In genomic region chr15:74843891-74844299, GRCh38 we compare ENCODE assay signal across 8 cellular contexts. TPM values are rescaled to one million over a fixed set of nuclear protein-coding genes. Genes with fewer than 3 reads are reported as not detected.
DNase-seq lines count a peak whose midpoint lies in the region; FAIRE-seq and TF ChIP-seq lines count a peak whose summit lies in the region.

No MANE protein-coding gene starts in this region.

- TF ChIP-seq CTCF in VCaP (conservative IDR thresholded peaks at IDR 0.05) (no peak), keratinocyte (optimal IDR thresholded peaks at IDR 0.05 in 1 of 3, IDR thresholded peaks at IDR 0.05 in 1 of 3, conservative IDR thresholded peaks at IDR 0.05 in 1 of 3; ENCODE audit: extremely low read depth in 1 of 3, insufficient read depth in 2 of 3, low read length in 3 of 3) (no peak)

- no peaks in the 10 kb centered on the region for H4K20me1 ChIP-seq in keratinocyte (ENCODE audit: control insufficient read depth, extremely low read depth, insufficient read depth, low read length)

- H3K4me1 ChIP-seq in keratinocyte (ENCODE audit: control insufficient read depth, extremely low read depth, insufficient read depth, low read length) = peaks cover 14% of the 10 kb centered on the region

- POLR2A ChIA-PET in activated CD4-positive, alpha-beta T cell treated with anti-CD3 and anti-CD28 coated beads, Interleukin-2, amount 10 ng/mL, durations not matched to agents 7 days and 5 days (lab: Charles Lee) = no interaction called here

- H3K9ac ChIP-seq in keratinocyte (ENCODE audit: control insufficient read depth, extremely low read depth, insufficient read depth, low read length) = peak overlapping the region; percentile 81

- FAIRE-seq in keratinocyte (lab: Jason Lieb, UNC) = no peak

- no peaks in the 10 kb centered on the region for H3K9me3 ChIP-seq in keratinocyte (ENCODE audit: control insufficient read depth, low read depth, low read length)

- H3K4me3 Mint-ChIP-seq in activated CD4-positive, alpha-beta T cell treated with anti-CD3 and anti-CD28 coated beads, Interleukin-2, amount 10 ng/mL, durations not matched to agents 7 days and 5 days = peak overlapping the region; percentile 79

- H3K9me3 Mint-ChIP-seq in activated CD4-positive, alpha-beta T cell treated with anti-CD3 and anti-CD28 coated beads, Interleukin-2, amount 10 ng/mL, durations not matched to agents 7 days and 5 days = no peaks in the 10 kb centered on the region

- no peak overlapping the region for H2AFZ ChIP-seq in keratinocyte (ENCODE audit: control insufficient read depth, low read length)

- H3K36me3 ChIP-seq in keratinocyte (ENCODE audit: control insufficient read depth in 2 of 2, extremely low read depth in 1 of 2, insufficient read depth in 2 of 2, low read length in 2 of 2) = peaks cover 0 to 19% of the 10 kb centered on the region in 2 experiments

- no peak for DNase-seq in activated CD4-positive, alpha-beta T cell treated with anti-CD3 and anti-CD28 coated beads, Interleukin-2, amount 10 ng/mL, durations not matched to agents 7 days and 5 days
- DNase-seq in activated CD4-positive, alpha-beta T cell treated with anti-CD3 and anti-CD28 coated beads for 1 hour = no peak
- DNase-seq in keratinocyte (ENCODE audit: low read depth, low spot score) = no peak
- DNase-seq in substantia nigra (lab: John Stamatoyannopoulos, UW) = no peak
- no peak for DNase-seq in central memory CD4-positive, alpha-beta T cell
- DNase-seq in HK-2 (ENCODE audit: unreplicated experiment) = no peak
- DNase-seq in NCI-H187 treated with DMSO at 0.1 percent for 48 hours (lab: John Stamatoyannopoulos, UW) = no peak

- no peaks in the 10 kb centered on the region for H3K79me2 ChIP-seq in keratinocyte (ENCODE audit: control insufficient read depth, insufficient read depth, low read length)

- dilution Hi-C loops in keratinocyte (cut with MboI; ENCODE audit: extremely low pct_ligation_motif_present, low sequenced_read_pairs) = no loop called here

- CTCF ChIA-PET in activated CD4-positive, alpha-beta T cell treated with anti-CD3 and anti-CD28 coated beads, Interleukin-2, amount 10 ng/mL, durations not matched to agents 7 days and 5 days (lab: Charles Lee) = interaction anchor here (0.6 to 3.3 kb wide), 18 partner anchors 11 to 148 kb away, joined by 3 to 23 read pairs (median 4); partner anchors contain the start of genes EDC3 and FAM219B

- peak overlapping the region; percentile 95 for H3K27ac Mint-ChIP-seq in activated CD4-positive, alpha-beta T cell treated with anti-CD3 and anti-CD28 coated beads, Interleukin-2, amount 10 ng/mL, durations not matched to agents 7 days and 5 days

- H3K4me1 Mint-ChIP-seq in activated CD4-positive, alpha-beta T cell treated with anti-CD3 and anti-CD28 coated beads, Interleukin-2, amount 10 ng/mL, durations not matched to agents 7 days and 5 days = peaks cover 58% of the 10 kb centered on the region

- no peaks in the 10 kb centered on the region for H3K27me3 ChIP-seq in keratinocyte (ENCODE audit: control insufficient read depth, extremely low read depth, insufficient read depth, low read length)

- H3K36me3 Mint-ChIP-seq in activated CD4-positive, alpha-beta T cell treated with anti-CD3 and anti-CD28 coated beads, Interleukin-2, amount 10 ng/mL, durations not matched to agents 7 days and 5 days (ENCODE audit: low read depth) = peaks cover 44% of the 10 kb centered on the region

- peak overlapping the region; percentile 100 for H3K27ac ChIP-seq in VCaP
- no peak overlapping the region for H3K27ac ChIP-seq in keratinocyte (ENCODE audit: control insufficient read depth, insufficient read depth, low read length)
- H3K27ac ChIP-seq in substantia nigra (ENCODE audit: low read depth, low read length, poor library complexity, severe bottlenecking) = peak overlapping the region; percentile 75

- H3K4me3 ChIP-seq in keratinocyte (ENCODE audit: control insufficient read depth in 2 of 3, extremely low read depth in 1 of 3, insufficient read depth in 2 of 3, low read depth in 1 of 3, low read length in 3 of 3) = no peak overlapping the region

- no peaks in the 10 kb centered on the region for H3K27me3 Mint-ChIP-seq in activated CD4-positive, alpha-beta T cell treated with anti-CD3 and anti-CD28 coated beads, Interleukin-2, amount 10 ng/mL, durations not matched to agents 7 days and 5 days

- H3K9me1 ChIP-seq in keratinocyte (ENCODE audit: control insufficient read depth, extremely low read depth, insufficient read depth, low read length) = no peaks in the 10 kb centered on the region

- H3K4me2 ChIP-seq in keratinocyte (ENCODE audit: control insufficient read depth, extremely low read depth, insufficient read depth, low read depth, low read length) = peak overlapping the region; percentile 87

RNA-seq across cellular contexts. Expression of gene ULK3, which starts 0.9 kb away (rescaled TPM):
- 10 to 100 TPM; 56.6 to 66.4 TPM for total RNA-seq in activated CD4-positive, alpha-beta T cell treated with anti-CD3 and anti-CD28 coated beads, Interleukin-2, amount 10 ng/mL, durations not matched to agents 7 days and 5 days
- 12.0 to 26.4 TPM (median 16.5 TPM) in 3 replicates for polyA plus RNA-seq in keratinocyte
- polyA plus RNA-seq in keratinocyte (2011; ENCODE audit: low read depth) = 30.4 TPM
- polyA plus RNA-seq in keratinocyte (2011; cell fraction: cytosol; rRNA removed) = 12.2 and 14.8 TPM in 2 replicates
- 84.1 and 86.4 TPM in 2 replicates for polyA plus RNA-seq in keratinocyte (2011; cell fraction: nucleus; rRNA removed)
- polyA plus RNA-seq in keratinocyte (2012; ENCODE audit: low replicate concordance) = 17.7 and 48.6 TPM in 2 replicates
- 8.8 to 21.0 TPM (median 19.1 TPM) in 3 replicates for polyA minus RNA-seq in keratinocyte
- polyA minus RNA-seq in keratinocyte (2011; cell fraction: cytosol; rRNA and poly(A)+ RNA removed) = 10.6 TPM
- 10.8 and 11.5 TPM in 2 replicates for polyA minus RNA-seq in keratinocyte (2011; cell fraction: nucleus; rRNA and poly(A)+ RNA removed)

RNA-seq across cellular contexts. Expression of gene CPLX3, which starts 17.5 kb away (rescaled TPM):
- total RNA-seq in activated CD4-positive, alpha-beta T cell treated with anti-CD3 and anti-CD28 coated beads, Interleukin-2, amount 10 ng/mL, durations not matched to agents 7 days and 5 days = under 1 TPM; 0.12 to 0.19 TPM
- polyA plus RNA-seq in keratinocyte = 0.03 TPM in 1 of 3 replicates, not detected in the others
- not detected for polyA plus RNA-seq in keratinocyte (2011; ENCODE audit: low read depth)
- not detected in 2 replicates for polyA plus RNA-seq in keratinocyte (2011; cell fraction: cytosol; rRNA removed)
- polyA plus RNA-seq in keratinocyte (2011; cell fraction: nucleus; rRNA removed) = 0.13 and 0.27 TPM in 2 replicates
- polyA plus RNA-seq in keratinocyte (2012; ENCODE audit: low replicate concordance) = 0.18 TPM in 1 of 2 replicates, not detected in the other
- not detected in 3 replicates for polyA minus RNA-seq in keratinocyte
- not detected for polyA minus RNA-seq in keratinocyte (2011; cell fraction: cytosol; rRNA and poly(A)+ RNA removed)
- not detected in 2 replicates for polyA minus RNA-seq in keratinocyte (2011; cell fraction: nucleus; rRNA and poly(A)+ RNA removed)

RNA-seq across cellular contexts. Expression of gene SCAMP2, which starts 29.3 kb away (rescaled TPM):
- total RNA-seq in activated CD4-positive, alpha-beta T cell treated with anti-CD3 and anti-CD28 coated beads, Interleukin-2, amount 10 ng/mL, durations not matched to agents 7 days and 5 days = 100 to 1,000 TPM; 126 to 128 TPM
- 72.8 to 114 TPM (median 83.5 TPM) in 3 replicates for polyA plus RNA-seq in keratinocyte
- polyA plus RNA-seq in keratinocyte (2011; ENCODE audit: low read depth) = 14.4 TPM
- polyA plus RNA-seq in keratinocyte (2011; cell fraction: cytosol; rRNA removed) = 78.6 and 111 TPM in 2 replicates
- polyA plus RNA-seq in keratinocyte (2011; cell fraction: nucleus; rRNA removed) = 132 and 147 TPM in 2 replicates
- polyA plus RNA-seq in keratinocyte (2012; ENCODE audit: low replicate concordance) = 58.0 and 72.4 TPM in 2 replicates
- 147 to 181 TPM (median 180 TPM) in 3 replicates for polyA minus RNA-seq in keratinocyte
- polyA minus RNA-seq in keratinocyte (2011; cell fraction: cytosol; rRNA and poly(A)+ RNA removed) = 136 TPM
- polyA minus RNA-seq in keratinocyte (2011; cell fraction: nucleus; rRNA and poly(A)+ RNA removed) = 79.8 and 97.4 TPM in 2 replicates

RNA-seq across cellular contexts. Expression of gene LMAN1L, which starts 31.3 kb away (rescaled TPM):
- under 1 TPM; 0.87 to 0.92 TPM for total RNA-seq in activated CD4-positive, alpha-beta T cell treated with anti-CD3 and anti-CD28 coated beads, Interleukin-2, amount 10 ng/mL, durations not matched to agents 7 days and 5 days
- not detected in 3 replicates for polyA plus RNA-seq in keratinocyte
- polyA plus RNA-seq in keratinocyte (2011; ENCODE audit: low read depth) = not detected
- not detected in 2 replicates for polyA plus RNA-seq in keratinocyte (2011; cell fraction: cytosol; rRNA removed)
- polyA plus RNA-seq in keratinocyte (2011; cell fraction: nucleus; rRNA removed) = 0.05 and 0.22 TPM in 2 replicates
- polyA plus RNA-seq in keratinocyte (2012; ENCODE audit: low replicate concordance) = not detected in 2 replicates
- 0.36 to 0.38 TPM in 2 of 3 replicates, not detected in the other for polyA minus RNA-seq in keratinocyte
- polyA minus RNA-seq in keratinocyte (2011; cell fraction: cytosol; rRNA and poly(A)+ RNA removed) = not detected
- 0.21 and 0.31 TPM in 2 replicates for polyA minus RNA-seq in keratinocyte (2011; cell fraction: nucleus; rRNA and poly(A)+ RNA removed)

RNA-seq across cellular contexts. Expression of gene MPI, which starts 45.9 kb away (rescaled TPM):
- total RNA-seq in activated CD4-positive, alpha-beta T cell treated with anti-CD3 and anti-CD28 coated beads, Interleukin-2, amount 10 ng/mL, durations not matched to agents 7 days and 5 days = 10 to 100 TPM; 58.1 to 64.1 TPM
- 35.5 to 58.6 TPM (median 39.2 TPM) in 3 replicates for polyA plus RNA-seq in keratinocyte
- 4.1 TPM for polyA plus RNA-seq in keratinocyte (2011; ENCODE audit: low read depth)
- 39.8 and 41.8 TPM in 2 replicates for polyA plus RNA-seq in keratinocyte (2011; cell fraction: cytosol; rRNA removed)
- 45.6 and 50.0 TPM in 2 replicates for polyA plus RNA-seq in keratinocyte (2011; cell fraction: nucleus; rRNA removed)
- polyA plus RNA-seq in keratinocyte (2012; ENCODE audit: low replicate concordance) = 13.8 and 34.6 TPM in 2 replicates
- 48.7 to 52.8 TPM (median 52.3 TPM) in 3 replicates for polyA minus RNA-seq in keratinocyte
- 34.7 TPM for polyA minus RNA-seq in keratinocyte (2011; cell fraction: cytosol; rRNA and poly(A)+ RNA removed)
- polyA minus RNA-seq in keratinocyte (2011; cell fraction: nucleus; rRNA and poly(A)+ RNA removed) = 17.0 and 24.9 TPM in 2 replicates
